ENCODE assay signal across 1 cellular context in the genomic region with DNA sequence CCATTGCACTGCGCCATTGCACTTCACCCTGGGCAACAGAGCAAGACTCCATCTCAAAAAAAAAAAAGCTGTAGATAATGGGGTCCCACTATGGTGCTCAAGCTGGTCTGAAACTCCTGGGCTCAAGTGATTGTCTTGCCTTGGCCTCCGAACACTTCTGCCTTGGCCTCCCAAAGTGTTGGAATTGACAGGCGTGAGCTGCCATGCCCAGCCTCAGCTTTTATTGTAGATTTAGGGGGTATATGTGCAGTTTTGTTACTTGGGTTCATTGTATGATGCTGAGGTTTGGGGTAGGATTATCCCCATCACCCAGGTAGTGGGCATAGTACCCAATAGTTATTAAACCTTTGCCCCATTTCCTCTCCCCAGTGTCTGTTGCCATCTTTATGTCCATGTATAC.
TF ChIP-seq lines count a peak whose summit lies in the region.

No MANE protein-coding gene starts in this region.

TF ChIP-seq in H1, 55 proteins besides CTCF, POLR2A, EP300 and RAD21:
- no peak for TF ChIP-seq POLR2AphosphoS5 (IDR thresholded peaks at IDR 0.05; ENCODE audit: low read depth, low read length)
- no peak for TF ChIP-seq RFX5 (IDR thresholded peaks at IDR 0.05; ENCODE audit: borderline replicate concordance, low read depth, low read length)
- no peak for TF ChIP-seq CEBPB (IDR thresholded peaks at IDR 0.05; ENCODE audit: low read depth, low read length)
- no peak for TF ChIP-seq GTF2F1 (IDR thresholded peaks at IDR 0.05; ENCODE audit: borderline replicate concordance, low read depth, low read length)
- TF ChIP-seq, protein P1, sequence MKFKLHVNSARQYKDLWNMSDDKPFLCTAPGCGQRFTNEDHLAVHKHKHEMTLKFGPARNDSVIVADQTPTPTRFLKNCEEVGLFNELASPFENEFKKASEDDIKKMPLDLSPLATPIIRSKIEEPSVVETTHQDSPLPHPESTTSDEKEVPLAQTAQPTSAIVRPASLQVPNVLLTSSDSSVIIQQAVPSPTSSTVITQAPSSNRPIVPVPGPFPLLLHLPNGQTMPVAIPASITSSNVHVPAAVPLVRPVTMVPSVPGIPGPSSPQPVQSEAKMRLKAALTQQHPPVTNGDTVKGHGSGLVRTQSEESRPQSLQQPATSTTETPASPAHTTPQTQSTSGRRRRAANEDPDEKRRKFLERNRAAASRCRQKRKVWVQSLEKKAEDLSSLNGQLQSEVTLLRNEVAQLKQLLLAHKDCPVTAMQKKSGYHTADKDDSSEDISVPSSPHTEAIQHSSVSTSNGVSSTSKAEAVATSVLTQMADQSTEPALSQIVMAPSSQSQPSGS (IDR thresholded peaks at IDR 0.05; ENCODE audit: low read length) = no peak
- TF ChIP-seq, protein P2, sequence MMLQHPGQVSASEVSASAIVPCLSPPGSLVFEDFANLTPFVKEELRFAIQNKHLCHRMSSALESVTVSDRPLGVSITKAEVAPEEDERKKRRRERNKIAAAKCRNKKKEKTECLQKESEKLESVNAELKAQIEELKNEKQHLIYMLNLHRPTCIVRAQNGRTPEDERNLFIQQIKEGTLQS (IDR thresholded peaks at IDR 0.05; ENCODE audit: insufficient read depth, low read depth, low read length) = no peak
- TF ChIP-seq, protein P3, sequence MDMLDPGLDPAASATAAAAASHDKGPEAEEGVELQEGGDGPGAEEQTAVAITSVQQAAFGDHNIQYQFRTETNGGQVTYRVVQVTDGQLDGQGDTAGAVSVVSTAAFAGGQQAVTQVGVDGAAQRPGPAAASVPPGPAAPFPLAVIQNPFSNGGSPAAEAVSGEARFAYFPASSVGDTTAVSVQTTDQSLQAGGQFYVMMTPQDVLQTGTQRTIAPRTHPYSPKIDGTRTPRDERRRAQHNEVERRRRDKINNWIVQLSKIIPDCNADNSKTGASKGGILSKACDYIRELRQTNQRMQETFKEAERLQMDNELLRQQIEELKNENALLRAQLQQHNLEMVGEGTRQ (IDR thresholded peaks at IDR 0.05; ENCODE audit: low read length) = no peak
- TF ChIP-seq CTBP2 (IDR thresholded peaks at IDR 0.05; ENCODE audit: borderline replicate concordance, insufficient read depth, insufficient read length, low read length) = no peak
- no peak for TF ChIP-seq RBBP5 (IDR thresholded peaks at IDR 0.05; ENCODE audit: borderline replicate concordance, low read depth, low read length)
- TF ChIP-seq RXRA (IDR thresholded peaks at IDR 0.05; ENCODE audit: insufficient read depth, low read depth, low read length) = no peak
- TF ChIP-seq TEAD4 (IDR thresholded peaks at IDR 0.05; ENCODE audit: low read depth, low read length) = no peak
- TF ChIP-seq TCF12 (IDR thresholded peaks at IDR 0.05; ENCODE audit: low read depth, low read length) = no peak
- no peak for TF ChIP-seq JUND (IDR thresholded peaks at IDR 0.05; ENCODE audit: low read length)
- TF ChIP-seq, protein P4, sequence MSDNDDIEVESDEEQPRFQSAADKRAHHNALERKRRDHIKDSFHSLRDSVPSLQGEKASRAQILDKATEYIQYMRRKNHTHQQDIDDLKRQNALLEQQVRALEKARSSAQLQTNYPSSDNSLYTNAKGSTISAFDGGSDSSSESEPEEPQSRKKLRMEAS (IDR thresholded peaks at IDR 0.05) = no peak
- TF ChIP-seq SP2 (IDR thresholded peaks at IDR 0.05; ENCODE audit: low read length) = no peak
- no peak for TF ChIP-seq PHF8 (conservative IDR thresholded peaks at IDR 0.05; ENCODE audit: low read depth, low read length)
- no peak for TF ChIP-seq CBX5 (IDR thresholded peaks at IDR 0.05; ENCODE audit: low read depth, low read length)
- no peak for TF ChIP-seq CBX8 (IDR thresholded peaks at IDR 0.05; ENCODE audit: borderline replicate concordance, low read depth, low read length)
